ENCODE assay signal across 8 cellular contexts in the genomic region with DNA sequence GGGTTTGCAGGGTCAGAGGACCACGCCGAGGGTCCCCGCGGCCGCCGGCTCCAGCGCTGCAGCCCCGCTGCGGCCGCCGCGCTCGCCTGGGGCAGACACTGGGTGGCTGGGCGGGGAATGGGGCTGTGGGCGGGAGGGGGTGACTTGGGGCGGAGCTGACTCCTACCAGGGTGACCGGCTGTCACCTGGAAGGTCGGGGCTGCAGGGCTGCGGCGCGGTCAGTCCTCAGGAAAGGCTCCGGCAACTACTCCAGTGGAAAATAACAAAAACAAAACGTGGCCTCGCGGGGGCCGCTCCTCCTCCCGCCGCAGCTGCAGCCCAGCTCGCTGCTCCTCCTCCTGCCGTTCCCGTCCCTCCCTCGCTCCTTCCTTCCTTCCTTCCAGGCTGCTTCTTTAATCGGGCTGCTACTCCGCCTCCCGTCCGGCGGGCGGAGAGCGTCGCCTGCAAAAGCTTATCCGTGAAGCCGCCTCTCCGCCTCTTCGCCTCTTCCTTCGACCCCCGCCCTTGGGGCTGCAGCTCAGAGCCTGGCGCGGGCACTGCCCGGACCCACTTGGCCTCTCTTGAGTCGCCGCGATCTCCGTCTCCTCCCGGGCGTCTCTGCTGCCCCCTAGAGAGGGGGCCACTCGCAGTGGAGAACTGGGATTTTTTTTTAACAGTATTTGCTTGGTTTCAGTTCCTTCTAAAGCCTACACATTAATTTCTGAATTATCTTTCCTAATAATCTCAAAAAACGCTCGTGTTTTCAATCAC. TPM values are rescaled to one million over a fixed set of nuclear protein-coding genes. Genes with fewer than 3 reads are reported as not detected.
DNase-seq lines count a peak whose midpoint lies in the region; ATAC-seq lines count a peak whose summit lies in the region.

TBC1D4 (minus strand) TSS at position 100 of the 750 bp plus-strand sequence. CDS start 402 bp downstream, outside the sequence.

- DNase-seq in C1 segment of cervical spinal cord (lab: John Stamatoyannopoulos, UW) (peak in 13 of 14 donors; percentile 28 to 83 (median 71)), NCI-H460 (ENCODE audit: extremely low read depth, low read depth) (peak; percentile 91), dermis blood vessel endothelial cell (peak; percentile 93), left lobe of liver (ENCODE audit: low spot score) (peak; percentile 86)
- peak; percentile 71 for DNase-seq in activated CD4-positive, alpha-beta T cell treated with anti-CD3 and anti-CD28 coated beads for 48 hours
- DNase-seq in stimulated activated CD4-positive, alpha-beta T cell treated with anti-CD3 and anti-CD28 coated beads, Interleukin-4, amount 100 ng/mL, for 1 hour, result peak; percentile 40

- peak; percentile 75 for ATAC-seq in GM19035 (IDR thresholded peaks at IDR 0.05; ENCODE audit: unreplicated experiment)
- peak; percentile 70 for ATAC-seq in HG03342 (IDR thresholded peaks at IDR 0.05; ENCODE audit: unreplicated experiment)
- peak; percentile 90 for ATAC-seq in left lobe of liver

RNA-seq across cellular contexts. Expression of gene TBC1D4, which starts in this region (rescaled TPM):
- total RNA-seq in NCI-H460 (2014; rRNA removed; shearing (Covaris generic)), result 12.9 and 14.0 TPM in 2 replicates
- polyA plus RNA-seq in NCI-H460 (2014; cell fraction: nucleus; rRNA removed), result 14.1 and 15.4 TPM in 2 replicates
- total RNA-seq in dermis blood vessel endothelial cell, result 92.7 and 137 TPM in 2 replicates
- 9.5 TPM for total RNA-seq in left lobe of liver

Comparison
In these comparisons a context has a peak if more than half of its experiments do, and no peak if none do; other contexts are left out.
1. Peak in every context shown above with its lines: DNase-seq and ATAC-seq.
2. DNase-seq: peak in every context shown above with its lines; median percentile 93 in dermis blood vessel endothelial cell; 91 in NCI-H460; 86 in left lobe of liver; 71 in C1 segment of cervical spinal cord; 71 in activated CD4-positive, alpha-beta T cell treated with anti-CD3 and anti-CD28 coated beads for 48 hours; 40 in stimulated activated CD4-positive, alpha-beta T cell treated with anti-CD3 and anti-CD28 coated beads, Interleukin-4, amount 100 ng/mL, for 1 hour.